In genomic region chr21:27058673-27059365, GRCh38 we compare ENCODE assay signal across 24 cellular contexts.
A peak's percentile ranks its signal among the peaks of the same experiment; 100 is the strongest.
DNase-seq lines count a peak whose midpoint lies in the region; ATAC-seq, FAIRE-seq and TF ChIP-seq lines count a peak whose summit lies in the region.
"Had no signal": no experiment of that assay in that cellular context is flagged by ENCODE, and none has a peak within 500 bp of the region (broad histone marks: within the 10 kb centered on the region; RNA-seq: fewer than 3 reads in every experiment).

No MANE protein-coding gene starts in this region.

- no peak overlapping the region for H2AFZ ChIP-seq in GM23248

- no peak overlapping the region for H3K4me2 ChIP-seq in GM23248 (ENCODE audit: unreplicated experiment)
- H3K4me2 ChIP-seq: BLaER1 treated with 17β-estradiol and CSF1 and Interleukin-3, amounts not matched to agents 10 nM and 100 nM had no signal

- no peak overlapping the region for H3K4me3 ChIP-seq in GM23248
- H3K4me3 ChIP-seq in astrocyte of the spinal cord (ENCODE audit: low read depth, low read length): no peak overlapping the region
- no peak overlapping the region for H3K4me3 ChIP-seq in fibroblast of villous mesenchyme (ENCODE audit: low read depth, low read length)
- H3K4me3 ChIP-seq: BLaER1 treated with 17β-estradiol and CSF1 and Interleukin-3, amounts not matched to agents 10 nM and 100 nM; HAP-1; SJCRH30 had no signal

- no peaks in the 10 kb centered on the region for H3K36me3 ChIP-seq in GM23248 (ENCODE audit: low read depth)
- H3K36me3 ChIP-seq: BLaER1 treated with 17β-estradiol and CSF1 and Interleukin-3, amounts not matched to agents 10 nM and 100 nM; HAP-1; SJCRH30 had no signal

- in situ Hi-C loops in GM23248 (cut with MboI) (no loop called here), astrocyte of the spinal cord (cut with HindIII; ENCODE audit: low sequenced_read_pairs) (no loop called here)

- no peak overlapping the region for H3K9ac ChIP-seq in GM23248
- H3K9ac ChIP-seq: BLaER1 treated with 17β-estradiol and CSF1 and Interleukin-3, amounts not matched to agents 10 nM and 100 nM had no signal

- H3K27ac Mint-ChIP-seq in activated naive CD4-positive, alpha-beta T cell treated with anti-CD3 and anti-CD28 coated beads, Interleukin-2, amount 50 U/mL, for 72 hours: no peak overlapping the region
- H3K27ac Mint-ChIP-seq: CD8-positive, alpha-beta T cell had no signal

- FAIRE-seq in urothelium cell line (lab: Jason Lieb, UNC): peak; percentile 59
- FAIRE-seq: HTR-8/SVneo, RCC 7860 had no signal

- no peaks in the 10 kb centered on the region for H4K20me1 ChIP-seq in GM23248 (ENCODE audit: insufficient read depth)
- H4K20me1 ChIP-seq: BLaER1 treated with 17β-estradiol and CSF1 and Interleukin-3, amounts not matched to agents 10 nM and 100 nM had no signal

- no peaks in the 10 kb centered on the region for H3K79me2 ChIP-seq in GM23248 (ENCODE audit: insufficient read depth)

- no peak for TF ChIP-seq CTCF in astrocyte of the spinal cord (IDR thresholded peaks at IDR 0.05; ENCODE audit: low read depth, low read length)
- no peak for TF ChIP-seq CTCF in fibroblast of villous mesenchyme (IDR thresholded peaks at IDR 0.05; ENCODE audit: insufficient read depth, low read depth, low read length)

- no peak for ATAC-seq in activated naive CD4-positive, alpha-beta T cell treated with anti-CD3 and anti-CD28 coated beads, Interleukin-2, amount 50 U/mL, for 72 hours
- ATAC-seq: CD8-positive, alpha-beta T cell had no signal

- peaks cover 10% of the 10 kb centered on the region for H3K4me1 ChIP-seq in GM23248 (ENCODE audit: insufficient read depth)
- H3K4me1 ChIP-seq: BLaER1 treated with 17β-estradiol and CSF1 and Interleukin-3, amounts not matched to agents 10 nM and 100 nM; HAP-1; SJCRH30 had no signal

- no peaks in the 10 kb centered on the region for H3K27me3 ChIP-seq in GM23248 (replicated peaks; ENCODE audit: insufficient read depth)
- H3K27me3 ChIP-seq: BLaER1 treated with 17β-estradiol and CSF1 and Interleukin-3, amounts not matched to agents 10 nM and 100 nM; SJCRH30 had no signal

- peaks cover 5 to 8% of the 10 kb centered on the region in 2 donors for H3K36me3 Mint-ChIP-seq in activated naive CD4-positive, alpha-beta T cell treated with anti-CD3 and anti-CD28 coated beads, Interleukin-2, amount 50 U/mL, for 72 hours
- H3K36me3 Mint-ChIP-seq: CD8-positive, alpha-beta T cell had no signal

- H3K9me2 ChIP-seq in GM23248 (ENCODE audit: insufficient read depth): no peaks in the 10 kb centered on the region

- DNase-seq in GM23248 (peak; percentile 12), astrocyte of the spinal cord (ENCODE audit: low read depth, low spot score) (peak; percentile 30), fibroblast of villous mesenchyme (ENCODE audit: low read depth) (peak; percentile 48), urothelium cell line (ENCODE audit: low spot score) (no peak), mesenteric fat pad (ENCODE audit: low spot score) (no peak), C1 segment of cervical spinal cord (lab: John Stamatoyannopoulos, UW) (no peak)
- DNase-seq in activated naive CD4-positive, alpha-beta T cell treated with anti-CD3 and anti-CD28 coated beads, Interleukin-2, amount 50 U/mL, for 72 hours (ENCODE audit: low spot score in 2 of 2): no peak
- DNase-seq: Calu3; CD8-positive, alpha-beta T cell; DMS153; GDM1; MV-4-11; NCI-H1105 treated with DMSO at 0.1 percent for 48 hours; NCI-H1694; NCI-H2081 treated with DMSO at 0.1 percent for 48 hours; NCI-H2171 treated with DMSO at 0.1 percent for 48 hours; NCI-H446 treated with DMSO at 0.1 percent for 48 hours; NCI-H526 treated with DMSO at 0.1 percent for 48 hours; OCI-M1; SJCRH30 had no signal

- peaks cover 5% of the 10 kb centered on the region; the same call in 1 of the 2 replicates for H3F3A ChIP-seq in GM23248 (ENCODE audit: insufficient read depth)

- H3K27ac ChIP-seq in GM23248: no peak overlapping the region
- H3K27ac ChIP-seq: BLaER1 treated with 17β-estradiol and CSF1 and Interleukin-3, amounts not matched to agents 10 nM and 100 nM; SJCRH30 had no signal

- H3K9me3 Mint-ChIP-seq in activated naive CD4-positive, alpha-beta T cell treated with anti-CD3 and anti-CD28 coated beads, Interleukin-2, amount 50 U/mL, for 72 hours: peaks cover 11 to 31% of the 10 kb centered on the region in 2 donors

- no peaks in the 10 kb centered on the region for H3K9me3 ChIP-seq in GM23248 (ENCODE audit: low read depth)
- H3K9me3 ChIP-seq: HAP-1 had no signal

- WGBS in GM23248 (ENCODE audit: low coverage in 1 of 2, low lambda C conversion rate in 2 of 2, missing lambda C conversion rate in 2 of 2), 2 experiments: 81 to 95% methylated on average over 2 of the region's 2 CpGs

Comparison
In these comparisons a context has a peak if more than half of its experiments do, and no peak if none do; other contexts are left out.
1. DNase-seq: peak in GM23248 (single experiment), astrocyte of the spinal cord (single experiment) and fibroblast of villous mesenchyme (single experiment); none in urothelium cell line (single experiment), mesenteric fat pad (single experiment), C1 segment of cervical spinal cord (0 of 14) and activated naive CD4-positive, alpha-beta T cell treated with anti-CD3 and anti-CD28 coated beads, Interleukin-2, amount 50 U/mL, for 72 hours (0 of 2).